ENCODE assay signal across 11 cellular contexts in the genomic region with DNA sequence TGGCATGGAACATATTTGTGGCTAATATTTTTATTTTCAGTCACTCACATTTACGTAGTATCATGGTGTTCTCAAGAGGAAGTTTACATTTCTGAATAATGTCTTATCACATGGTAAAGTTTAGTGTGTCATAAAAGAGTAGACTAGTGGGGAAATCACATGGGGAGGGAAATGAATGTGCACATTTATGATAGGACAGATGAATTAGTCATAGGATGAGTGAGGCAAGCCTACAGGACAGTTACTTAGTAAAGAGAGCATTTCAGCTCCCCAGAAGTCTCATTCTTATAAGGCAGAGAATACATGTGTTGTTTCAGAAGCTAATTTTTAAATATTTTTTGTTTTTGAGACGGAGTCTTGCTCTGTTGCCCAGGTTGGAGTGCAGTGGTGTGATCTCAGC. TPM values are rescaled to one million over a fixed set of nuclear protein-coding genes. Genes with fewer than 3 reads are reported as not detected.
DNase-seq lines count a peak whose midpoint lies in the region; ATAC-seq and TF ChIP-seq lines count a peak whose summit lies in the region.
"Had no signal": no experiment of that assay in that cellular context is flagged by ENCODE, and none has a peak within 500 bp of the region (broad histone marks: within the 10 kb centered on the region; RNA-seq: fewer than 3 reads in every experiment).

No MANE protein-coding gene starts in this region.

- ATAC-seq in HG02870 (IDR thresholded peaks at IDR 0.05; ENCODE audit: unreplicated experiment), result peak; percentile 56
- ATAC-seq in activated T-helper 17 cell treated with anti-CD3 and anti-CD28 coated beads, Interleukin-2, amount 50 U/mL, for 72 hours (replicated peaks), result peak; percentile 79
- ATAC-seq in HG03280 (IDR thresholded peaks at IDR 0.05; ENCODE audit: unreplicated experiment), result no peak

- DNase-seq in AML-193 (lab: John Stamatoyannopoulos, UW), result peak; percentile 72 to 78
- peak; percentile 4 for DNase-seq in kidney epithelial cell (ENCODE audit: low read depth)
- DNase-seq in HuH-7 (ENCODE audit: low spot score), result no peak
- DNase-seq in CD4-positive, alpha-beta memory T cell, result no peak
- no peak for DNase-seq in esophagus muscularis mucosa (ENCODE audit: extremely low spot score)
- DNase-seq: activated CD8-positive, alpha-beta memory T cell treated with anti-CD3 and anti-CD28 coated beads, Interleukin-2, amount 50 U/mL, for 4 hours; kidney; NCI-H345 had no signal

- H3K4me3 ChIP-seq in kidney epithelial cell (ENCODE audit: low read depth, low read length) (no peak overlapping the region), esophagus muscularis mucosa (no peak overlapping the region)
- H3K4me3 ChIP-seq in CD4-positive, alpha-beta memory T cell (ENCODE audit: low read length in 2 of 2), result no peak overlapping the region

- peak overlapping the region; percentile 95 for H3K27ac Mint-ChIP-seq in activated T-helper 17 cell treated with anti-CD3 and anti-CD28 coated beads, Interleukin-2, amount 50 U/mL, for 72 hours
- peak overlapping the region in 1 of 7 donors; percentile 4 for H3K27ac Mint-ChIP-seq in CD4-positive, alpha-beta memory T cell

- peaks cover 11% of the 10 kb centered on the region for H3K4me1 Mint-ChIP-seq in activated T-helper 17 cell treated with anti-CD3 and anti-CD28 coated beads, Interleukin-2, amount 50 U/mL, for 72 hours
- peaks cover 4 to 19% (median 10%) of the 10 kb centered on the region in 4 donors for H3K4me1 Mint-ChIP-seq in CD4-positive, alpha-beta memory T cell

- TF ChIP-seq CTCF in kidney epithelial cell (IDR thresholded peaks at IDR 0.05; ENCODE audit: insufficient read depth, low read length, poor library complexity, severe bottlenecking) (no peak), esophagus muscularis mucosa (IDR thresholded peaks at IDR 0.05) (no peak)

- H3K36me3 Mint-ChIP-seq in activated T-helper 17 cell treated with anti-CD3 and anti-CD28 coated beads, Interleukin-2, amount 50 U/mL, for 72 hours (ENCODE audit: low read depth), result peaks cover 80% of the 10 kb centered on the region
- H3K36me3 Mint-ChIP-seq in CD4-positive, alpha-beta memory T cell, result no peaks in the 10 kb centered on the region

- H3K36me3 ChIP-seq in kidney epithelial cell (ENCODE audit: control insufficient read depth, insufficient read depth, low read length), result no peaks in the 10 kb centered on the region
- no peaks in the 10 kb centered on the region for H3K36me3 ChIP-seq in CD4-positive, alpha-beta memory T cell (ENCODE audit: insufficient read depth, low read length)
- no peaks in the 10 kb centered on the region for H3K36me3 ChIP-seq in esophagus muscularis mucosa

- H3K27me3 ChIP-seq in kidney epithelial cell (ENCODE audit: control insufficient read depth, insufficient read depth, low read length) (no peaks in the 10 kb centered on the region), esophagus muscularis mucosa (no peaks in the 10 kb centered on the region)
- H3K27me3 ChIP-seq in CD4-positive, alpha-beta memory T cell (ENCODE audit: insufficient read depth, low read length), result no peaks in the 10 kb centered on the region

- no peak for TF ChIP-seq POLR2A in esophagus muscularis mucosa (IDR thresholded peaks at IDR 0.05; ENCODE audit: low read depth)

- TF ChIP-seq EP300 in esophagus muscularis mucosa (IDR thresholded peaks at IDR 0.05), result no peak

- H3K27me3 Mint-ChIP-seq in activated T-helper 17 cell treated with anti-CD3 and anti-CD28 coated beads, Interleukin-2, amount 50 U/mL, for 72 hours, result no peaks in the 10 kb centered on the region
- no peaks in the 10 kb centered on the region for H3K27me3 Mint-ChIP-seq in CD4-positive, alpha-beta memory T cell

- CTCF ChIA-PET in CD4-positive, alpha-beta memory T cell (lab: Charles Lee; ENCODE audit: partially characterized antibody), result no interaction called here

- intact Hi-C loops in CD4-positive, alpha-beta memory T cell (cut with micrococcal nuclease), result no loop called here
- intact Hi-C loops in esophagus muscularis mucosa (cut with DNase I), result no loop called here

- 81% methylated on average over 2 of the region's 2 CpGs for WGBS in esophagus muscularis mucosa

- POLR2A ChIA-PET in CD4-positive, alpha-beta memory T cell (lab: Charles Lee; ENCODE audit: partially characterized antibody), result no interaction called here

- no peak overlapping the region for H3K27ac ChIP-seq in CD4-positive, alpha-beta memory T cell (ENCODE audit: low read depth, low read length)
- no peak overlapping the region for H3K27ac ChIP-seq in esophagus muscularis mucosa (replicated peaks in 1 of 4)

- H3K4me1 ChIP-seq in CD4-positive, alpha-beta memory T cell (ENCODE audit: insufficient read depth, low read length), result peaks cover 10% of the 10 kb centered on the region
- H3K4me1 ChIP-seq in esophagus muscularis mucosa, result peaks cover 2 to 8% (median 5%) of the 10 kb centered on the region in 4 donors

- H3K4me3 Mint-ChIP-seq in activated T-helper 17 cell treated with anti-CD3 and anti-CD28 coated beads, Interleukin-2, amount 50 U/mL, for 72 hours, result peak overlapping the region; percentile 84
- H3K4me3 Mint-ChIP-seq in CD4-positive, alpha-beta memory T cell, result no peak overlapping the region

- no peaks in the 10 kb centered on the region for H3K9me3 Mint-ChIP-seq in activated T-helper 17 cell treated with anti-CD3 and anti-CD28 coated beads, Interleukin-2, amount 50 U/mL, for 72 hours
- H3K9me3 Mint-ChIP-seq in CD4-positive, alpha-beta memory T cell, result no peaks in the 10 kb centered on the region

- no peaks in the 10 kb centered on the region for H3K9me3 ChIP-seq in CD4-positive, alpha-beta memory T cell (ENCODE audit: control insufficient read depth in 1 of 2, low read length in 2 of 2)
- no peaks in the 10 kb centered on the region for H3K9me3 ChIP-seq in esophagus muscularis mucosa

RNA-seq across cellular contexts. Expression of a gene that starts 6.2 kb away (rescaled TPM):
- 100 to 1,000 TPM in 1 of 2 donors, 10 to 100 TPM in 1; 70.4 to 120 TPM for total RNA-seq in activated T-helper 17 cell treated with anti-CD3 and anti-CD28 coated beads, Interleukin-2, amount 50 U/mL, for 72 hours
- total RNA-seq in kidney epithelial cell (4.1 and 5.5 TPM in 2 replicates), esophagus muscularis mucosa (10 to 100 TPM in 1 of 4 donors, 1 to 10 TPM in 3; 2.5 to 16.9 (median 4.9) TPM)
- 1 to 10 TPM; 7.7 to 8.4 TPM for total RNA-seq in CD4-positive, alpha-beta memory T cell
- polyA plus RNA-seq in CD4-positive, alpha-beta memory T cell, result 1 to 10 TPM; 5.2 to 6.8 TPM

Comparison
In these comparisons a context has a peak if more than half of its experiments do, and no peak if none do; other contexts are left out.
1. DNase-seq: peak in AML-193 (2 of 2) and kidney epithelial cell (single experiment); none in HuH-7 (single experiment), CD4-positive, alpha-beta memory T cell (0 of 5) and esophagus muscularis mucosa (single experiment).